Comparison of ENCODE assay signal across 16 cellular contexts in the genomic region with DNA sequence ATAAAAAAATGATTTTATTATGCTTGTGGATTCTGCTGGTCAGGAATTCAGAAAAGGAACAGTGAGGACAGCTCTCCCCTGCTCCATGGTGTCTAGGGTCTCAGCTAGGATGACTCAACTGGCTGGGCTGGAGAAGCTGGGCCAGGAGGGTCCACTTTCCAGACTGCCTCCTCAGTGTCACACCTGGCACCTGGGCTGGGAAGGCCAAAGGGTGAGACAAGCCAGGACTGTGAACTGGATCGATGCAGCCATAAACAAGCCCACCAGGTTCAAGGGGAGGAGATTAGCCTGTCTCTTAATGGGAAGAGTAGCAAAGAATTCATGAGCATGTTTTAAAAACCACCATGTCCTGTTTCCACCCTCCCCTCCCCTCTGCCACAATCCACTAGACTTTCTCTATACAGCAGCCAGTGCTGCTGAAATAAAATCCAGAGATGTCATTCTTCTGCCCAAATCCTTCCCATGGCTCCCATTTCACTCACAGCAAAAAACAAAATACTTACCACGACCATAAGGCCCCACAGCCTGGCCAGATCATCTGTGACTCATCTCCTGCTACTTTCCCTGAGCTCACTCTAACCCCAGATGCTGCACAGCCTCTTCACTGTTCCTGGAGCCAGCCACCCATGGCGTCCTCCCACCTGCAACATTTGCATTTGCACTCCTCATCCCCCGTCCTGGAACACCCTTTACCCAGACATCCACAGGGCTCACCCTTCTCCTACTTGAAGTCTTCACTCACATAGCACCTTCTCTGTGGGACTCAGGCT. TPM values are rescaled to one million over a fixed set of nuclear protein-coding genes. Genes with fewer than 3 reads are reported as not detected.
DNase-seq lines count a peak whose midpoint lies in the region; ATAC-seq and TF ChIP-seq lines count a peak whose summit lies in the region.
"Had no signal": no experiment of that assay in that cellular context is flagged by ENCODE, and none has a peak within 500 bp of the region (broad histone marks: within the 10 kb centered on the region; RNA-seq: fewer than 3 reads in every experiment).

No MANE protein-coding gene starts in this region.

- no peak overlapping the region for H3K4me3 ChIP-seq in fibroblast of mammary gland (ENCODE audit: control insufficient read depth, low read depth, low read length)
- H3K4me3 ChIP-seq: sigmoid colon had no signal

- no peaks in the 10 kb centered on the region for H3K36me3 Mint-ChIP-seq in activated CD4-positive, alpha-beta memory T cell treated with anti-CD3 and anti-CD28 coated beads for 36 hours

- in situ Hi-C loops in GM13977 (cut with MboI; ENCODE audit: low pct_unique_long_range_greater_than_20kb, low sequenced_read_pairs, unreplicated experiment), result no loop called here

- no peaks in the 10 kb centered on the region for H3K4me1 Mint-ChIP-seq in activated CD4-positive, alpha-beta memory T cell treated with anti-CD3 and anti-CD28 coated beads for 36 hours (ENCODE audit: low read depth)
- H3K4me1 Mint-ChIP-seq: activated CD4-positive, alpha-beta T cell treated with anti-CD3 and anti-CD28 coated beads, Interleukin-2, amount 10 ng/mL, durations not matched to agents 7 days and 5 days; naive thymus-derived CD8-positive, alpha-beta T cell had no signal

- TF ChIP-seq CTCF in fibroblast of mammary gland (conservative IDR thresholded peaks at IDR 0.05; ENCODE audit: control insufficient read depth, insufficient read depth, low read depth, low read length), result no peak
- TF ChIP-seq CTCF in GM13977 (IDR thresholded peaks at IDR 0.05; ENCODE audit: extremely low read depth, insufficient read depth, missing control alignments), result no peak

- no peak overlapping the region for H3K27ac Mint-ChIP-seq in activated CD4-positive, alpha-beta memory T cell treated with anti-CD3 and anti-CD28 coated beads for 36 hours
- H3K27ac Mint-ChIP-seq: activated CD4-positive, alpha-beta T cell treated with anti-CD3 and anti-CD28 coated beads, Interleukin-2, amount 10 ng/mL, durations not matched to agents 7 days and 5 days; naive thymus-derived CD8-positive, alpha-beta T cell had no signal

- ATAC-seq in GM21381 (IDR thresholded peaks at IDR 0.05; ENCODE audit: unreplicated experiment), result no peak
- ATAC-seq in GM21447 (IDR thresholded peaks at IDR 0.05; ENCODE audit: unreplicated experiment), result no peak
- ATAC-seq: naive thymus-derived CD8-positive, alpha-beta T cell had no signal

- POLR2A ChIA-PET in activated CD4-positive, alpha-beta memory T cell treated with anti-CD3 and anti-CD28 coated beads for 36 hours (lab: Charles Lee), result no interaction called here

- intact Hi-C loops in activated CD4-positive, alpha-beta memory T cell treated with anti-CD3 and anti-CD28 coated beads for 36 hours (cut with micrococcal nuclease), result no loop called here

- DNase-seq in GM04504 (ENCODE audit: low read depth), result peak; percentile 22
- peak; percentile 92 for DNase-seq in RPMI7951 (ENCODE audit: low read depth)
- peak; percentile 91 for DNase-seq in fibroblast of mammary gland (ENCODE audit: low read depth)
- peak; percentile 88 for DNase-seq in renal cortical epithelial cell (ENCODE audit: low read depth)
- DNase-seq in GM13977 (ENCODE audit: low spot score), result no peak
- no peak for DNase-seq in activated CD4-positive, alpha-beta memory T cell treated with anti-CD3 and anti-CD28 coated beads for 36 hours
- DNase-seq: activated CD4-positive, alpha-beta T cell treated with anti-CD3 and anti-CD28 coated beads, Interleukin-2, amount 10 ng/mL, durations not matched to agents 7 days and 5 days; activated gamma-delta T cell; foreskin melanocyte; H9; kidney; naive thymus-derived CD8-positive, alpha-beta T cell; NCI-H187 treated with DMSO at 0.1 percent for 48 hours; sigmoid colon had no signal

- peaks cover 16% of the 10 kb centered on the region for H3K9me3 Mint-ChIP-seq in activated CD4-positive, alpha-beta memory T cell treated with anti-CD3 and anti-CD28 coated beads for 36 hours

- CTCF ChIA-PET in activated CD4-positive, alpha-beta memory T cell treated with anti-CD3 and anti-CD28 coated beads for 36 hours (lab: Charles Lee), result no interaction called here

- H3K27me3 Mint-ChIP-seq in activated CD4-positive, alpha-beta memory T cell treated with anti-CD3 and anti-CD28 coated beads for 36 hours, result no peaks in the 10 kb centered on the region
- H3K27me3 Mint-ChIP-seq: activated CD4-positive, alpha-beta T cell treated with anti-CD3 and anti-CD28 coated beads, Interleukin-2, amount 10 ng/mL, durations not matched to agents 7 days and 5 days had no signal

- H3K4me3 Mint-ChIP-seq in activated CD4-positive, alpha-beta memory T cell treated with anti-CD3 and anti-CD28 coated beads for 36 hours, result no peak overlapping the region
- H3K4me3 Mint-ChIP-seq: activated CD4-positive, alpha-beta T cell treated with anti-CD3 and anti-CD28 coated beads, Interleukin-2, amount 10 ng/mL, durations not matched to agents 7 days and 5 days had no signal

RNA-seq across cellular contexts. Expression of gene SPTLC3, which starts 13.8 kb away (rescaled TPM):
- 11.4 and 16.6 TPM in 2 replicates for total RNA-seq in RPMI7951 (2014; rRNA removed; shearing (Covaris generic))
- total RNA-seq in renal cortical epithelial cell, result 4.2 and 46.9 TPM in 2 replicates
- under 1 TPM; 0.02 to 0.26 TPM for total RNA-seq in activated CD4-positive, alpha-beta memory T cell treated with anti-CD3 and anti-CD28 coated beads for 36 hours

Comparison
In these comparisons a context has a peak if more than half of its experiments do, and no peak if none do; other contexts are left out.
1. DNase-seq: peak in GM04504 (single experiment), RPMI7951 (single experiment), fibroblast of mammary gland (single experiment) and renal cortical epithelial cell (single experiment); none in GM13977 (single experiment) and activated CD4-positive, alpha-beta memory T cell treated with anti-CD3 and anti-CD28 coated beads for 36 hours (single experiment).